14 cellular contexts compared by ENCODE assay signal in the genomic region with DNA sequence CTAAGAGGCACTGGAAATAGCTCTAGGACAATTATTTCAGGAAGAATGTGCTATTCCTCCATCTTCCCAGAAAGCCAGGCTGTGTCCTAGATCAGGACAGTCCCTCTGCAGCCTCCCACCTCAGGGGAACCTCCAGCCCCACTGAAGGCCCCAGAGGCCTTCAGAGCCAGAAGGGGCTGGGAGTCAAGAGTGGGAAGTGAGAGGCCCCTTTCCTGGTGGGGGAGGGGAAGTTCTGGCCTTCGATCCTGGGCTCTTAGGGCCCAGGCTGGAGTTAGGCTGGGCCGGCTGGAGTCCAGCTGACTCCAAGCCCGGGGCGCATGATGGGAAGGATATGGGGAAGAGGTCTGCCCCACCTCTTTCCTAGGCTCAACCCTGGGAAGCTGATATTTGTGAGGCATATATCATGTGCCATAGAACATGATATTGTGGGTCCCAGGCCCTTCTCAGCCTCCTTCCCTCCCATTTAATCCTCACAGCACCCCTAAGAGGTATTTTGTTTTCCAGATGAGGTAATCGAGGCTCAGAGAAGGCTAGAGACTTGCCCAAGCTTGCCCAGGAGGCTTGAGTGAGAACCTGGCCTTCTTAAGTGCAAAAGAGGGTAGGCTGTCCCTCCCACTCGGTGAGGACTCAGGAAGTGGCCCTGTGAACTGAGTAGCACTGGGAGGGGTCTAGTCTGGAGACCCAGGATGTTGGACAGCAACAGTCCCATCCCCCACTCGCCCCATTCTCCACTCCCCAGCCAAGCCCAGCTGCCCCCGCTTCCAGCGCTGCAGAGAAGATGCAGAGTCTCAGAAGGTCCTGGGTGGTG. TPM values are rescaled to one million over a fixed set of nuclear protein-coding genes. Genes with fewer than 3 reads are reported as not detected.
DNase-seq lines count a peak whose midpoint lies in the region; ATAC-seq and TF ChIP-seq lines count a peak whose summit lies in the region.
"Had no signal": no experiment of that assay in that cellular context is flagged by ENCODE, and none has a peak within 500 bp of the region (broad histone marks: within the 10 kb centered on the region; RNA-seq: fewer than 3 reads in every experiment).

No MANE protein-coding gene starts in this region.

- H3K27me3 ChIP-seq in foreskin keratinocyte (no peaks in the 10 kb centered on the region), rectal smooth muscle tissue (ENCODE audit: control insufficient read depth, insufficient read depth, low read length) (no peaks in the 10 kb centered on the region)

- CTCF ChIA-PET in T-cell (lab: Charles Lee) = no interaction called here

- H3K27ac Mint-ChIP-seq in T-cell (peak overlapping the region; percentile 69 to 93), HFFc6 (no peak overlapping the region)

- ATAC-seq in T-cell (replicated peaks in 1 of 4) (no peak), foreskin keratinocyte (peak; percentile 24), GM21723 (IDR thresholded peaks at IDR 0.05; ENCODE audit: unreplicated experiment) (no peak)

- POLR2A ChIA-PET in T-cell (lab: Charles Lee) = interaction anchor here in 1 of 2 donors (0.5 kb wide), 1 partner anchor 273 kb away, joined by 4 read pairs; no protein-coding TSS in a partner anchor

- no peaks in the 10 kb centered on the region for H3K36me3 Mint-ChIP-seq in T-cell
- H3K36me3 Mint-ChIP-seq in HFFc6 (ENCODE audit: low read depth) = no peaks in the 10 kb centered on the region

- H3K4me3 Mint-ChIP-seq in T-cell (peak overlapping the region in 2 of 3 donors; percentile 13 to 82), HFFc6 (no peak overlapping the region)

- H3K27me3 Mint-ChIP-seq in T-cell (peaks cover 0 to 5% of the 10 kb centered on the region in 2 donors), HFFc6 (ENCODE audit: insufficient read depth) (peaks cover 6% of the 10 kb centered on the region; the same call in 1 of the 2 replicates)

- H3K4me1 ChIP-seq in foreskin keratinocyte = peaks cover 12% of the 10 kb centered on the region
- H3K4me1 ChIP-seq in rectal smooth muscle tissue (ENCODE audit: control insufficient read depth, insufficient read depth, low read length) = peaks cover 16% of the 10 kb centered on the region

- no peaks in the 10 kb centered on the region for H3K9me3 Mint-ChIP-seq in T-cell
- H3K9me3 Mint-ChIP-seq in HFFc6 = no peaks in the 10 kb centered on the region

- TF ChIP-seq CTCF in foreskin keratinocyte (conservative IDR thresholded peaks at IDR 0.05) = no peak
- no peak for TF ChIP-seq CTCF in HFFc6 (IDR thresholded peaks at IDR 0.05)

- no peak overlapping the region for H3K9ac ChIP-seq in rectal smooth muscle tissue (ENCODE audit: low read length)

- DNase-seq in DMS79 treated with DMSO at 0.1 percent for 48 hours (lab: John Stamatoyannopoulos, UW) (peak; percentile 82), T-cell (no peak), foreskin keratinocyte (peak in 1 of 2 donors; percentile 88), RKO (ENCODE audit: low spot score) (no peak), HFFc6 (no peak), NCI-H524 treated with DMSO at 0.1 percent for 48 hours (lab: John Stamatoyannopoulos, UW) (no peak)
- DNase-seq: COR-L47, hippocampal formation, NCI-H2029 treated with DMSO at 0.1 percent for 48 hours, SHP77 treated with DMSO at 0.1 percent for 48 hours had no signal

- no peak overlapping the region for H3K27ac ChIP-seq in foreskin keratinocyte
- peak overlapping the region; percentile 1 for H3K27ac ChIP-seq in rectal smooth muscle tissue (ENCODE audit: low read depth, low read length)
- H3K27ac ChIP-seq: neutrophil had no signal

- no peaks in the 10 kb centered on the region for H3K36me3 ChIP-seq in rectal smooth muscle tissue (ENCODE audit: control insufficient read depth, insufficient read depth, low read length)
- H3K36me3 ChIP-seq: neutrophil had no signal

- H3K4me1 Mint-ChIP-seq in T-cell (peaks cover 33 to 42% (median 37%) of the 10 kb centered on the region in 3 donors), HFFc6 (ENCODE audit: low read depth) (peaks cover 9% of the 10 kb centered on the region)

- H3K4me3 ChIP-seq in rectal smooth muscle tissue (ENCODE audit: low read length) = no peak overlapping the region

RNA-seq across cellular contexts. Expression of gene HSPG2, which starts 18.6 kb away (rescaled TPM):
- total RNA-seq in T-cell = 1 to 10 TPM; 4.4 to 9.3 (median 7.9) TPM
- total RNA-seq in foreskin keratinocyte = 44.6 and 57.5 TPM in 2 replicates
- 36.2 and 44.7 TPM in 2 replicates for polyA plus RNA-seq in foreskin keratinocyte
- 100 to 1,000 TPM; 275 to 430 (median 297) TPM for total RNA-seq in HFFc6 (2021; fragmentation: NEBNext Ultra II Directional; extraction: Animal tissue kit (Norgen Biotek cat#: 25700))

RNA-seq across cellular contexts. Expression of gene CELA3B, which starts 21.1 kb away (rescaled TPM):
- total RNA-seq in T-cell = 1 to 10 TPM in 3 of 5 donors, not detected in 2; 6.9 to 7.5 (median 7.3) TPM
- total RNA-seq in foreskin keratinocyte = not detected in 2 replicates
- polyA plus RNA-seq in foreskin keratinocyte = not detected in 2 replicates
- not detected for total RNA-seq in HFFc6 (2021; fragmentation: NEBNext Ultra II Directional; extraction: Animal tissue kit (Norgen Biotek cat#: 25700))
- total RNA-seq: activated CD8-positive, alpha-beta memory T cell treated with anti-CD3 and anti-CD28 coated beads for 36 hours had no signal

RNA-seq across cellular contexts. Expression of gene CELA3A, which starts 45.8 kb away (rescaled TPM):
- total RNA-seq in T-cell (10 to 100 TPM in 3 of 5 donors, not detected in 2; 11.4 to 15.6 (median 13.3) TPM), foreskin keratinocyte (not detected in 2 replicates)
- polyA plus RNA-seq in foreskin keratinocyte = not detected in 2 replicates
- not detected for total RNA-seq in HFFc6 (2021; fragmentation: NEBNext Ultra II Directional; extraction: Animal tissue kit (Norgen Biotek cat#: 25700))
- total RNA-seq: activated CD8-positive, alpha-beta memory T cell treated with anti-CD3 and anti-CD28 coated beads for 36 hours had no signal
